ENCODE assay signal across 10 cellular contexts in genomic region chr5:157172408-157172807, GRCh38. TPM values are rescaled to one million over a fixed set of nuclear protein-coding genes. Genes with fewer than 3 reads are reported as not detected.
DNase-seq lines count a peak whose midpoint lies in the region; ATAC-seq and TF ChIP-seq lines count a peak whose summit lies in the region.
"Had no signal": no experiment of that assay in that cellular context is flagged by ENCODE, and none has a peak within 500 bp of the region (broad histone marks: within the 10 kb centered on the region; RNA-seq: fewer than 3 reads in every experiment).

No MANE protein-coding gene starts in this region.

- DNase-seq in activated T-cell treated with anti-CD3 and anti-CD28 coated beads for 48 hours (ENCODE audit: low read depth) (peak; percentile 86), foreskin fibroblast (no peak), A172 (ENCODE audit: low spot score) (no peak), cerebellar nuclear complex (lab: John Stamatoyannopoulos, UW) (no peak), NCI-H774 (lab: John Stamatoyannopoulos, UW) (no peak)
- peak; percentile 88 for DNase-seq in stimulated activated CD4-positive, alpha-beta T cell treated with anti-CD3 and anti-CD28 coated beads, Interleukin-4, amount 100 ng/mL, for 1 hour

- H3K4me3 ChIP-seq in foreskin fibroblast (ENCODE audit: low read depth in 1 of 2, low read length in 2 of 2): no peak overlapping the region

- ATAC-seq in GM19452 (IDR thresholded peaks at IDR 0.05; ENCODE audit: unreplicated experiment) (peak; percentile 99), HG03469 (IDR thresholded peaks at IDR 0.05; ENCODE audit: unreplicated experiment) (peak; percentile 99)
- ATAC-seq: Panc1 had no signal

- no peak for TF ChIP-seq CTCF in foreskin fibroblast (IDR thresholded peaks at IDR 0.05; ENCODE audit: low read depth, low read length)

RNA-seq across cellular contexts. Expression of gene GARIN3, which starts 6.3 kb away (rescaled TPM):
- total RNA-seq in A172 (2014; rRNA removed; shearing (Covaris generic)): not detected in 2 replicates
- total RNA-seq: liver had no signal

RNA-seq across cellular contexts. Expression of gene ITK, which starts 8.2 kb away (rescaled TPM):
- 0.19 and 0.69 TPM in 2 replicates for total RNA-seq in A172 (2014; rRNA removed; shearing (Covaris generic))

RNA-seq across cellular contexts. Expression of gene MED7, which starts 29.7 kb away (rescaled TPM):
- total RNA-seq in A172 (2014; rRNA removed; shearing (Covaris generic)): 25.6 and 26.0 TPM in 2 replicates

Comparison
In these comparisons a context has a peak if more than half of its experiments do, and no peak if none do; other contexts are left out.
1. DNase-seq: peak in activated T-cell treated with anti-CD3 and anti-CD28 coated beads for 48 hours (single experiment) and stimulated activated CD4-positive, alpha-beta T cell treated with anti-CD3 and anti-CD28 coated beads, Interleukin-4, amount 100 ng/mL, for 1 hour (single experiment); none in foreskin fibroblast (0 of 2), A172 (single experiment), cerebellar nuclear complex (0 of 2) and NCI-H774 (single experiment).